ENCODE assay signal across 8 cellular contexts in genomic region chr5:36151434-36152323, GRCh38. TPM values are rescaled to one million over a fixed set of nuclear protein-coding genes. Genes with fewer than 3 reads are reported as not detected.
DNase-seq lines count a peak whose midpoint lies in the region; ATAC-seq and TF ChIP-seq lines count a peak whose summit lies in the region.

TSS of gene LMBRD2 (minus strand) at chr5:36151887. CDS start at chr5:36143349, 8,538 bp downstream.
TSS of gene SKP2 (plus strand) at chr5:36152111. CDS start at chr5:36152263, 152 bp downstream.

- peaks cover 9% of the 10 kb centered on the region for H3K36me3 ChIP-seq in upper lobe of right lung

- in situ Hi-C loops in GM13976 (cut with MboI; ENCODE audit: low sequenced_read_pairs, unreplicated experiment), result no loop called here

- no peaks in the 10 kb centered on the region for H3K27me3 ChIP-seq in upper lobe of right lung

- DNase-seq in GM13976 (ENCODE audit: low spot score) (peak; percentile 97), NCI-H146 treated with DMSO at 0.1 percent for 48 hours (lab: John Stamatoyannopoulos, UW; ENCODE audit: unreplicated experiment) (peak; percentile 97), amniotic stem cell (lab: John Stamatoyannopoulos, UW) (peak; percentile 94), left cardiac atrium (peak; percentile 98), posterior vena cava (ENCODE audit: low spot score) (peak; percentile 99), upper lobe of right lung (peak; percentile 99)

- peaks cover 34% of the 10 kb centered on the region for H3K4me1 ChIP-seq in upper lobe of right lung

- intact Hi-C loops in T-helper 1 cell treated with Interleukin-12 subunit alpha and Interleukin-12 subunit beta and Interleukin-4 antibody, amounts not matched to agents 30 ng/mL and 1 ng/mL, for 36 hours (cut with micrococcal nuclease), result loop anchor here (1.0 to 5.0 kb wide), 16 partner anchors 49 to 1571 kb away; partner anchors contain the start of genes BRIX1, DNAJC21, IL7R and NIPBL
- intact Hi-C loops in left cardiac atrium (cut with DNase I), result no loop called here
- intact Hi-C loops in posterior vena cava (cut with DNase I), result no loop called here
- intact Hi-C loops in upper lobe of right lung (cut with DNase I), result no loop called here

- no peaks in the 10 kb centered on the region for H3K9me3 ChIP-seq in upper lobe of right lung

- peak within 1 kb of the TSS; percentile 88 for H3K27ac ChIP-seq in upper lobe of right lung

- H3K4me3 ChIP-seq in upper lobe of right lung, result peak within 1 kb of the TSS; percentile 96

- ATAC-seq in HG02870 (IDR thresholded peaks at IDR 0.05; ENCODE audit: unreplicated experiment) (peak; percentile 98), left cardiac atrium (peak; percentile 99), upper lobe of right lung (peak; percentile 100)

- no peak for TF ChIP-seq CTCF in GM13976 (IDR thresholded peaks at IDR 0.05; ENCODE audit: borderline replicate concordance, control extremely low read depth, extremely low read depth, insufficient read depth, missing control alignments)
- no peak for TF ChIP-seq CTCF in upper lobe of right lung (IDR thresholded peaks at IDR 0.05)

RNA-seq across cellular contexts. Expression of gene LMBRD2, which starts in this region (rescaled TPM):
- 10.3 and 13.4 TPM in 2 replicates for total RNA-seq in T-helper 1 cell treated with Interleukin-12 subunit alpha and Interleukin-12 subunit beta and Interleukin-4 antibody, amounts not matched to agents 30 ng/mL and 1 ng/mL, for 36 hours
- total RNA-seq in left cardiac atrium (10 to 100 TPM; 11.6 to 12.5 TPM), posterior vena cava (10 to 100 TPM; 12.3 to 14.9 TPM), upper lobe of right lung (10.0 TPM)

RNA-seq across cellular contexts. Expression of gene SKP2, which starts in this region (rescaled TPM):
- 34.4 and 35.2 TPM in 2 replicates for total RNA-seq in T-helper 1 cell treated with Interleukin-12 subunit alpha and Interleukin-12 subunit beta and Interleukin-4 antibody, amounts not matched to agents 30 ng/mL and 1 ng/mL, for 36 hours
- total RNA-seq in left cardiac atrium, result 1 to 10 TPM; 5.9 to 7.5 TPM
- total RNA-seq in posterior vena cava, result 10 to 100 TPM in 1 of 2 donors, 1 to 10 TPM in 1; 8.9 to 14.7 TPM
- 12.1 TPM for total RNA-seq in upper lobe of right lung

Comparison
In these comparisons a context has a peak if more than half of its experiments do, and no peak if none do; other contexts are left out.
1. Peak in every context shown above with its lines: DNase-seq, ATAC-seq, H3K4me3 ChIP-seq and H3K27ac ChIP-seq.